10 cellular contexts compared by ENCODE assay signal in genomic region chr15:91100561-91101355, GRCh38. TPM values are rescaled to one million over a fixed set of nuclear protein-coding genes. Genes with fewer than 3 reads are reported as not detected.
DNase-seq lines count a peak whose midpoint lies in the region; ATAC-seq and TF ChIP-seq lines count a peak whose summit lies in the region.
"Had no signal": no experiment of that assay in that cellular context is flagged by ENCODE, and none has a peak within 500 bp of the region (broad histone marks: within the 10 kb centered on the region; RNA-seq: fewer than 3 reads in every experiment).

No MANE protein-coding gene starts in this region.

- DNase-seq in CD4-positive, CD25-positive, alpha-beta regulatory T cell: peak in 1 of 3 donors; percentile 4
- peak in 1 of 2 experiments; percentile 6 for DNase-seq in SJSA1 (ENCODE audit: low read depth in 1 of 2, low spot score in 2 of 2)
- no peak for DNase-seq in esophagus squamous epithelium (lab: John Stamatoyannopoulos, UW)
- no peak for DNase-seq in pons (ENCODE audit: low spot score)
- DNase-seq in putamen (ENCODE audit: low spot score): no peak
- DNase-seq in NCI-H226: no peak

- H3K4me1 Mint-ChIP-seq in CD4-positive, CD25-positive, alpha-beta regulatory T cell: peaks cover 0 to 21% (median 11%) of the 10 kb centered on the region in 4 donors

- TF ChIP-seq CTCF in esophagus squamous epithelium (IDR thresholded peaks at IDR 0.05) (no peak), parathyroid adenoma (IDR thresholded peaks at IDR 0.05) (no peak)

- H3K9me3 ChIP-seq in CD4-positive, CD25-positive, alpha-beta regulatory T cell (ENCODE audit: control insufficient read depth in 2 of 2, low read length in 2 of 2): no peaks in the 10 kb centered on the region
- H3K9me3 ChIP-seq in SJSA1 (replicated peaks) (no peaks in the 10 kb centered on the region), esophagus squamous epithelium (no peaks in the 10 kb centered on the region), parathyroid adenoma (ENCODE audit: control insufficient read depth, low read length) (no peaks in the 10 kb centered on the region)

- ATAC-seq in CD4-positive, CD25-positive, alpha-beta regulatory T cell (ENCODE audit: low read depth in 2 of 2): peak in 1 of 2 donors; percentile 29
- ATAC-seq in GM21619 (IDR thresholded peaks at IDR 0.05; ENCODE audit: unreplicated experiment): peak; percentile 15

- H3K79me2 ChIP-seq in parathyroid adenoma: no peaks in the 10 kb centered on the region

- peak overlapping the region; percentile 71 for H3K4me2 ChIP-seq in parathyroid adenoma (ENCODE audit: low read length)

- peaks cover 47% of the 10 kb centered on the region for H3K27me3 ChIP-seq in CD4-positive, CD25-positive, alpha-beta regulatory T cell (ENCODE audit: control insufficient read depth, insufficient read depth, low read length)
- H3K27me3 ChIP-seq in SJSA1 (replicated peaks): peaks cover 50% of the 10 kb centered on the region
- H3K27me3 ChIP-seq in esophagus squamous epithelium: peaks cover 0 to 98% (median 4%) of the 10 kb centered on the region in 4 donors
- no peaks in the 10 kb centered on the region for H3K27me3 ChIP-seq in parathyroid adenoma (ENCODE audit: control insufficient read depth, insufficient read depth, low read length)

- H3K9me3 Mint-ChIP-seq in CD4-positive, CD25-positive, alpha-beta regulatory T cell: peaks cover 0 to 1% (median 0%) of the 10 kb centered on the region in 7 donors

- H3K4me1 ChIP-seq in CD4-positive, CD25-positive, alpha-beta regulatory T cell (ENCODE audit: control insufficient read depth, insufficient read depth, low read length, poor library complexity, severe bottlenecking): peaks cover 18% of the 10 kb centered on the region
- peaks cover 9% of the 10 kb centered on the region for H3K4me1 ChIP-seq in SJSA1 (replicated peaks)
- peaks cover 7 to 25% (median 11%) of the 10 kb centered on the region in 3 donors for H3K4me1 ChIP-seq in esophagus squamous epithelium
- H3K4me1 ChIP-seq in parathyroid adenoma: no peaks in the 10 kb centered on the region

- 3 to 11% methylated on average over 16 to 22 of the region's 22 CpGs for WGBS in esophagus squamous epithelium, 2 donors

- intact Hi-C loops in esophagus squamous epithelium (cut with DNase I): no loop called here

- H3K27me3 Mint-ChIP-seq in CD4-positive, CD25-positive, alpha-beta regulatory T cell: peaks cover 78% of the 10 kb centered on the region

- no peaks in the 10 kb centered on the region for H3K36me3 ChIP-seq in CD4-positive, CD25-positive, alpha-beta regulatory T cell (ENCODE audit: control insufficient read depth, insufficient read depth, low read length)
- no peaks in the 10 kb centered on the region for H3K36me3 ChIP-seq in SJSA1
- no peaks in the 10 kb centered on the region for H3K36me3 ChIP-seq in esophagus squamous epithelium
- no peaks in the 10 kb centered on the region for H3K36me3 ChIP-seq in parathyroid adenoma (ENCODE audit: control insufficient read depth, insufficient read depth, low read length)

- peak overlapping the region; percentile 75 for H3K4me3 ChIP-seq in CD4-positive, CD25-positive, alpha-beta regulatory T cell (ENCODE audit: low read depth, low read length)
- H3K4me3 ChIP-seq in SJSA1 (peak overlapping the region; percentile 25), esophagus squamous epithelium (peak overlapping the region; percentile 33 to 65 (median 44)), parathyroid adenoma (ENCODE audit: low read depth, low read length) (peak overlapping the region; percentile 54)

- no peak overlapping the region for H3K27ac ChIP-seq in CD4-positive, CD25-positive, alpha-beta regulatory T cell (ENCODE audit: insufficient read depth, low read length, poor library complexity, severe bottlenecking)
- H3K27ac ChIP-seq in SJSA1 (no peak overlapping the region), esophagus squamous epithelium (peak overlapping the region in 2 of 4 donors; percentile 1 to 17), parathyroid adenoma (no peak overlapping the region)

- H3K9ac ChIP-seq in parathyroid adenoma: no peak overlapping the region

- H2AFZ ChIP-seq in parathyroid adenoma: peak overlapping the region; percentile 62

- no peak overlapping the region for H3K27ac Mint-ChIP-seq in CD4-positive, CD25-positive, alpha-beta regulatory T cell

- peak overlapping the region; percentile 15 to 91 (median 86) for H3K4me3 Mint-ChIP-seq in CD4-positive, CD25-positive, alpha-beta regulatory T cell

- H3K36me3 Mint-ChIP-seq in CD4-positive, CD25-positive, alpha-beta regulatory T cell: no peaks in the 10 kb centered on the region

- TF ChIP-seq POLR2A in esophagus squamous epithelium (IDR thresholded peaks at IDR 0.05): no peak

RNA-seq across cellular contexts. Expression of gene SV2B, which starts 0.7 kb away (rescaled TPM):
- not detected for total RNA-seq in CD4-positive, CD25-positive, alpha-beta regulatory T cell
- polyA plus RNA-seq in CD4-positive, CD25-positive, alpha-beta regulatory T cell: under 1 TPM in 1 of 4 donors, not detected in 3; 0.06 TPM
- not detected in 2 replicates for total RNA-seq in SJSA1 (2014; rRNA removed; shearing (Covaris generic))
- total RNA-seq in esophagus squamous epithelium: under 1 TPM in 3 of 4 donors, not detected in 1; 0.04 to 0.95 (median 0.59) TPM
- total RNA-seq: HT1080, pulmonary artery endothelial cell had no signal

Comparison
In these comparisons a context has a peak if more than half of its experiments do, and no peak if none do; other contexts are left out.
1. H3K4me3 ChIP-seq: peak in every context shown above with its lines; median percentile 75 in CD4-positive, CD25-positive, alpha-beta regulatory T cell; 54 in parathyroid adenoma; 44 in esophagus squamous epithelium; 25 in SJSA1.